ENCODE assay signal across 8 cellular contexts in genomic region chr7:150285849-150286754, GRCh38. TPM values are rescaled to one million over a fixed set of nuclear protein-coding genes. Genes with fewer than 3 reads are reported as not detected.
A peak's percentile ranks its signal among the peaks of the same experiment; 100 is the strongest.
DNase-seq lines count a peak whose midpoint lies in the region; ATAC-seq, FAIRE-seq and TF ChIP-seq lines count a peak whose summit lies in the region.
"Not testable (repeated sequence)": the region's sequence is repeated elsewhere in the genome, so short reads cannot be mapped to it uniquely, and the experiment has no call there.

No MANE protein-coding gene starts in this region.

- not testable (repeated sequence) for H3K4me3 ChIP-seq in AG04449 (ENCODE audit: low read depth, low read length); psoas muscle

- H3K36me3 ChIP-seq in psoas muscle (ENCODE audit: insufficient read depth in 1 of 2, low read depth in 1 of 2): not testable (repeated sequence)

- FAIRE-seq in GM12892 (lab: Jason Lieb, UNC) (peak; percentile 93), islet of Langerhans (lab: Jason Lieb, UNC) (peak; percentile 93)

- H3K27me3 ChIP-seq in psoas muscle (ENCODE audit: insufficient read depth in 3 of 3, low read length in 2 of 3): not testable (repeated sequence)

- not testable (repeated sequence) for DNase-seq in AG04449 (ENCODE audit: low read depth, low spot score); GM12892 (ENCODE audit: insufficient read length); psoas muscle
- DNase-seq in NCI-H748 (lab: John Stamatoyannopoulos, UW; ENCODE audit: unreplicated experiment): peak; percentile 25
- peak; percentile 8 to 26 for DNase-seq in activated CD4-positive, alpha-beta T cell treated with anti-CD3 and anti-CD28 coated beads, Interleukin-2, amount 50 U/mL, for 48 hours
- DNase-seq in central memory CD4-positive, alpha-beta T cell: peak; percentile 20

- not testable (repeated sequence) for TF ChIP-seq POLR2A in GM12892 (IDR thresholded peaks at IDR 0.05; ENCODE audit: low read depth, low read length)

- CTCF ChIA-PET in AG04449 (lab: Yijun Ruan, JAX): interaction anchor here (1.1 kb wide), 1 partner anchor 136 kb away, joined by 4 read pairs; no protein-coding TSS in a partner anchor

- peak; percentile 30 for TF ChIP-seq CTCF in AG04449 (IDR thresholded peaks at IDR 0.05; ENCODE audit: insufficient read depth, low read length, missing control alignments)
- TF ChIP-seq CTCF in psoas muscle (IDR thresholded peaks at IDR 0.05): peak; percentile 71

- ATAC-seq in HG03432 (IDR thresholded peaks at IDR 0.05; ENCODE audit: unreplicated experiment) (peak; percentile 64), psoas muscle (peak; percentile 64 to 79 (median 72))

- not testable (repeated sequence) for H3K4me1 ChIP-seq in psoas muscle

- not testable (repeated sequence) for H3K9me3 ChIP-seq in psoas muscle

- POLR2A ChIA-PET in AG04449 (lab: Yijun Ruan, JAX): not testable (repeated sequence)

- intact Hi-C loops in psoas muscle (cut with DNase I): loop anchor here in 1 of 2 donors (10.0 kb wide), 2 partner anchors 99 to 139 kb away; no protein-coding TSS in a partner anchor

- not testable (repeated sequence) for H3K27ac ChIP-seq in psoas muscle

- 31 to 38% (median 32%) methylated on average over 16 of the region's 16 CpGs for WGBS in psoas muscle, 3 donors

RNA-seq across cellular contexts. Expression of gene LRRC61, which starts 37.1 kb away (rescaled TPM):
- 6.6 TPM for polyA plus RNA-seq in GM12892 (2012; ENCODE audit: missing spikeins)
- 1 to 10 TPM in 3 of 4 donors, under 1 TPM in 1; 0.88 to 4.4 (median 2.6) TPM for total RNA-seq in psoas muscle
- polyA plus RNA-seq in psoas muscle: 1 to 10 TPM; 2.0 to 3.8 (median 3.3) TPM

RNA-seq across cellular contexts. Expression of gene ACTR3C, which starts 37.2 kb away (rescaled TPM):
- 2.8 TPM for polyA plus RNA-seq in GM12892 (2012; ENCODE audit: missing spikeins)
- total RNA-seq in psoas muscle: 1 to 10 TPM in 3 of 4 donors, under 1 TPM in 1; 0.71 to 3.3 (median 3.0) TPM
- polyA plus RNA-seq in psoas muscle: 1 to 10 TPM; 1.3 to 3.7 (median 1.4) TPM

RNA-seq across cellular contexts. Expression of gene RARRES2, which starts 55.3 kb away (rescaled TPM):
- polyA plus RNA-seq in GM12892 (2012; ENCODE audit: missing spikeins): 0.98 TPM
- 10 to 100 TPM in 2 of 4 donors, 1 to 10 TPM in 2; 4.1 to 17.9 (median 8.7) TPM for total RNA-seq in psoas muscle
- 1 to 10 TPM; 6.3 to 7.7 (median 7.3) TPM for polyA plus RNA-seq in psoas muscle
